In the genomic region with DNA sequence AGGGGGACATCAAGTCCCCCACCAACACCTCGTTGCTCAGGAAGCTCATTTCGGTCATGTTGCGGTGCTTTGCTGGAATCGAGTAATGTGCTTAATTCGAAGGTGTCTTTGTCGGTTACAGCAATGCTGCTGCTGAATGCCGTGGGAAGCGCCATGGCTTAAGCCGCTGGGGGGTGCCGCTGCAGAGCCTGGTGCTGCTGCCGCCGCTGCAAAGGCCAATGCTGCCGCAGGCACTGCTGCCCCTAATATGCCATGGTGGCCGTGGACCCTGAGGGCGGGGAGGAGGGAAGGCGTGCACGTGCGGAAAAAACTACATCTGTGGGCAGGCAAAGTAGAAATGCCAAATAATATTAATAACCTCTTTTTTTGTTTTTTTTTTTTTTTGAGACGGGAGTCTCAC, we compare ENCODE assay signal across 1 cellular context. TPM values are rescaled to one million over a fixed set of nuclear protein-coding genes. Genes with fewer than 3 reads are reported as not detected.
"Had no signal": no experiment of that assay in that cellular context is flagged by ENCODE, and none has a peak within 500 bp of the region (broad histone marks: within the 10 kb centered on the region; RNA-seq: fewer than 3 reads in every experiment).

No MANE protein-coding gene starts in this region.

RNA-seq across cellular contexts. Expression of a gene that starts 13.5 kb away (rescaled TPM):
- total RNA-seq: bronchial epithelial cell had no signal
